ENCODE assay signal across 17 cellular contexts in genomic region chr16:81784042-81784785, GRCh38. TPM values are rescaled to one million over a fixed set of nuclear protein-coding genes. Genes with fewer than 3 reads are reported as not detected.
A peak's percentile ranks its signal among the peaks of the same experiment; 100 is the strongest.
DNase-seq lines count a peak whose midpoint lies in the region; ATAC-seq and TF ChIP-seq lines count a peak whose summit lies in the region.
"Had no signal": no experiment of that assay in that cellular context is flagged by ENCODE, and none has a peak within 500 bp of the region (broad histone marks: within the 10 kb centered on the region; RNA-seq: fewer than 3 reads in every experiment).

No MANE protein-coding gene starts in this region.

- H3K36me3 ChIP-seq in neutrophil, result peaks cover 34% of the 10 kb centered on the region
- H3K36me3 ChIP-seq in ascending aorta, result no peaks in the 10 kb centered on the region
- no peaks in the 10 kb centered on the region for H3K36me3 ChIP-seq in MG63

- H3K27ac ChIP-seq in neutrophil (peak overlapping the region; percentile 56), ascending aorta (no peak overlapping the region)
- H3K27ac ChIP-seq: KMS-11 had no signal

- TF ChIP-seq CTCF in neutrophil (IDR thresholded peaks at IDR 0.05) (no peak), ascending aorta (IDR thresholded peaks at IDR 0.05) (no peak)

- no peaks in the 10 kb centered on the region for H3K9me3 Mint-ChIP-seq in IgD-negative memory B cell
- H3K9me3 Mint-ChIP-seq in central memory CD8-positive, alpha-beta T cell, result no peaks in the 10 kb centered on the region
- H3K9me3 Mint-ChIP-seq: effector memory CD8-positive, alpha-beta T cell; T-helper 1 cell treated with Interleukin-12 subunit alpha and Interleukin-12 subunit beta and Interleukin-4 antibody, amounts not matched to agents 30 μg/mL and 1 μg/mL, for 36 hours had no signal

- H3K4me3 Mint-ChIP-seq in IgD-negative memory B cell, result peak overlapping the region; percentile 69 to 98 (median 92)
- H3K4me3 Mint-ChIP-seq in central memory CD8-positive, alpha-beta T cell, result peak overlapping the region; percentile 7
- H3K4me3 Mint-ChIP-seq: effector memory CD8-positive, alpha-beta T cell; T-helper 1 cell treated with Interleukin-12 subunit alpha and Interleukin-12 subunit beta and Interleukin-4 antibody, amounts not matched to agents 30 μg/mL and 1 μg/mL, for 36 hours had no signal

- H3K4me1 Mint-ChIP-seq in IgD-negative memory B cell, result peaks cover 69 to 73% (median 72%) of the 10 kb centered on the region in 3 donors
- peaks cover 42% of the 10 kb centered on the region for H3K4me1 Mint-ChIP-seq in central memory CD8-positive, alpha-beta T cell

- H3K27ac Mint-ChIP-seq in IgD-negative memory B cell, result peak overlapping the region; percentile 89 to 93 (median 91)
- peak overlapping the region; percentile 91 for H3K27ac Mint-ChIP-seq in central memory CD8-positive, alpha-beta T cell (ENCODE audit: low read depth)
- H3K27ac Mint-ChIP-seq: T-helper 1 cell treated with Interleukin-12 subunit alpha and Interleukin-12 subunit beta and Interleukin-4 antibody, amounts not matched to agents 30 μg/mL and 1 μg/mL, for 36 hours had no signal

- intact Hi-C loops in ascending aorta (cut with DNase I), result no loop called here

- peaks cover 5% of the 10 kb centered on the region for H3K36me3 Mint-ChIP-seq in IgD-negative memory B cell
- H3K36me3 Mint-ChIP-seq in central memory CD8-positive, alpha-beta T cell (ENCODE audit: insufficient read depth), result peaks cover 9% of the 10 kb centered on the region

- H3K27me3 ChIP-seq in neutrophil (no peaks in the 10 kb centered on the region), ascending aorta (no peaks in the 10 kb centered on the region), MG63 (peaks cover 10% of the 10 kb centered on the region)

- peak; percentile 43 for ATAC-seq in GM18907 (IDR thresholded peaks at IDR 0.05; ENCODE audit: unreplicated experiment)
- no peak for ATAC-seq in central memory CD8-positive, alpha-beta T cell (replicated peaks; ENCODE audit: extremely low read depth, poor library complexity, severe bottlenecking)
- ATAC-seq: effector memory CD8-positive, alpha-beta T cell had no signal

- H3K4me3 ChIP-seq in neutrophil (ENCODE audit: low read depth in 1 of 2, low read length in 1 of 2) (no peak overlapping the region), ascending aorta (no peak overlapping the region), MG63 (no peak overlapping the region)
- H3K4me3 ChIP-seq: smooth muscle cell had no signal

- H3K27me3 Mint-ChIP-seq in IgD-negative memory B cell, result no peaks in the 10 kb centered on the region
- no peaks in the 10 kb centered on the region for H3K27me3 Mint-ChIP-seq in central memory CD8-positive, alpha-beta T cell

- H3K4me1 ChIP-seq in neutrophil (ENCODE audit: control insufficient read depth in 1 of 2, insufficient read depth in 1 of 2, low read depth in 1 of 2, low read length in 1 of 2), result peaks cover 37 to 52% of the 10 kb centered on the region in 2 experiments
- no peaks in the 10 kb centered on the region for H3K4me1 ChIP-seq in ascending aorta

- H3K9me3 ChIP-seq in neutrophil, result no peaks in the 10 kb centered on the region
- H3K9me3 ChIP-seq in ascending aorta, result no peaks in the 10 kb centered on the region
- H3K9me3 ChIP-seq in MG63, result no peaks in the 10 kb centered on the region

- no peak for DNase-seq in central memory CD8-positive, alpha-beta T cell (ENCODE audit: low spot score in 2 of 2)
- no peak for DNase-seq in ascending aorta (ENCODE audit: low spot score in 2 of 2)
- DNase-seq in NCI-H82 (lab: John Stamatoyannopoulos, UW), result no peak
- DNase-seq in GM19238 (ENCODE audit: insufficient read length, low spot score), result no peak
- no peak for DNase-seq in MG63
- DNase-seq: activated CD4-positive, alpha-beta T cell treated with anti-CD3 and anti-CD28 coated beads for 48 hours; effector memory CD8-positive, alpha-beta T cell; foreskin melanocyte; GF-D8; NCI-H2171 had no signal

RNA-seq across cellular contexts. Expression of gene PLCG2, which starts 5.1 kb away (rescaled TPM):
- polyA plus RNA-seq in IgD-negative memory B cell, result 123 TPM
- total RNA-seq in ascending aorta, result 34.2 TPM
- total RNA-seq in MG63 (2014; rRNA removed; shearing (Covaris generic); ENCODE audit: low replicate concordance), result 0.37 and 1.0 TPM in 2 replicates
- polyA plus RNA-seq: neural cell, smooth muscle cell had no signal

Comparison
In these comparisons a context has a peak if more than half of its experiments do, and no peak if none do; other contexts are left out.
1. RNA of gene PLCG2, which starts 5.1 kb away (total RNA-seq): 34.2 TPM in ascending aorta (single experiment); 0.37 to 1.0 TPM in MG63; every median in the first group is over 10 times any median in the second.